1 cellular context compared by ENCODE assay signal in genomic region chr2:219177594-219178376, GRCh38.
TF ChIP-seq lines count a peak whose summit lies in the region.

Gene RETREG2, plus strand, starts transcription at chr2:219178275. Its CDS starts 78 bp downstream, at chr2:219178353.

TF ChIP-seq in K562, 482 proteins besides CTCF, POLR2A, EP300 and RAD21 (continued from another document and continues in another):
- TF ChIP-seq, protein P1, sequence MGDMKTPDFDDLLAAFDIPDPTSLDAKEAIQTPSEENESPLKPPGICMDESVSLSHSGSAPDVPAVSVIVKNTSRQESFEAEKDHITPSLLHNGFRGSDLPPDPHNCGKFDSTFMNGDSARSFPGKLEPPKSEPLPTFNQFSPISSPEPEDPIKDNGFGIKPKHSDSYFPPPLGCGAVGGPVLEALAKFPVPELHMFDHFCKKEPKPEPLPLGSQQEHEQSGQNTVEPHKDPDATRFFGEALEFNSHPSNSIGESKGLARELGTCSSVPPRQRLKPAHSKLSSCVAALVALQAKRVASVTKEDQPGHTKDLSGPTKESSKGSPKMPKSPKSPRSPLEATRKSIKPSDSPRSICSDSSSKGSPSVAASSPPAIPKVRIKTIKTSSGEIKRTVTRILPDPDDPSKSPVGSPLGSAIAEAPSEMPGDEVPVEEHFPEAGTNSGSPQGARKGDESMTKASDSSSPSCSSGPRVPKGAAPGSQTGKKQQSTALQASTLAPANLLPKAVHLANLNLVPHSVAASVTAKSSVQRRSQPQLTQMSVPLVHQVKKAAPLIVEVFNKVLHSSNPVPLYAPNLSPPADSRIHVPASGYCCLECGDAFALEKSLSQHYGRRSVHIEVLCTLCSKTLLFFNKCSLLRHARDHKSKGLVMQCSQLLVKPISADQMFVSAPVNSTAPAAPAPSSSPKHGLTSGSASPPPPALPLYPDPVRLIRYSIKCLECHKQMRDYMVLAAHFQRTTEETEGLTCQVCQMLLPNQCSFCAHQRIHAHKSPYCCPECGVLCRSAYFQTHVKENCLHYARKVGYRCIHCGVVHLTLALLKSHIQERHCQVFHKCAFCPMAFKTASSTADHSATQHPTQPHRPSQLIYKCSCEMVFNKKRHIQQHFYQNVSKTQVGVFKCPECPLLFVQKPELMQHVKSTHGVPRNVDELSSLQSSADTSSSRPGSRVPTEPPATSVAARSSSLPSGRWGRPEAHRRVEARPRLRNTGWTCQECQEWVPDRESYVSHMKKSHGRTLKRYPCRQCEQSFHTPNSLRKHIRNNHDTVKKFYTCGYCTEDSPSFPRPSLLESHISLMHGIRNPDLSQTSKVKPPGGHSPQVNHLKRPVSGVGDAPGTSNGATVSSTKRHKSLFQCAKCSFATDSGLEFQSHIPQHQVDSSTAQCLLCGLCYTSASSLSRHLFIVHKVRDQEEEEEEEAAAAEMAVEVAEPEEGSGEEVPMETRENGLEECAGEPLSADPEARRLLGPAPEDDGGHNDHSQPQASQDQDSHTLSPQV (IDR thresholded peaks at IDR 0.05): 0 out of 2 replicates have a peak, but pooled peaks have one; percentile 27
- TF ChIP-seq, protein P2, sequence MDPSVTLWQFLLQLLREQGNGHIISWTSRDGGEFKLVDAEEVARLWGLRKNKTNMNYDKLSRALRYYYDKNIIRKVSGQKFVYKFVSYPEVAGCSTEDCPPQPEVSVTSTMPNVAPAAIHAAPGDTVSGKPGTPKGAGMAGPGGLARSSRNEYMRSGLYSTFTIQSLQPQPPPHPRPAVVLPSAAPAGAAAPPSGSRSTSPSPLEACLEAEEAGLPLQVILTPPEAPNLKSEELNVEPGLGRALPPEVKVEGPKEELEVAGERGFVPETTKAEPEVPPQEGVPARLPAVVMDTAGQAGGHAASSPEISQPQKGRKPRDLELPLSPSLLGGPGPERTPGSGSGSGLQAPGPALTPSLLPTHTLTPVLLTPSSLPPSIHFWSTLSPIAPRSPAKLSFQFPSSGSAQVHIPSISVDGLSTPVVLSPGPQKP (CRISPR knock-in tag; IDR thresholded peaks at IDR 0.05): no peak
- no peak for TF ChIP-seq POLR3A (IDR thresholded peaks at IDR 0.05; ENCODE audit: borderline replicate concordance, extremely low read depth, insufficient read depth, insufficient read length)
- TF ChIP-seq NR3C1 (CRISPR knock-in tag; IDR thresholded peaks at IDR 0.05): no peak
- TF ChIP-seq GABPB2 (CRISPR knock-in tag; conservative IDR thresholded peaks at IDR 0.05): no peak
- peak; percentile 40 for TF ChIP-seq FOS (IDR thresholded peaks at IDR 0.05; ENCODE audit: extremely low read depth, insufficient read length)
- TF ChIP-seq, protein P3, sequence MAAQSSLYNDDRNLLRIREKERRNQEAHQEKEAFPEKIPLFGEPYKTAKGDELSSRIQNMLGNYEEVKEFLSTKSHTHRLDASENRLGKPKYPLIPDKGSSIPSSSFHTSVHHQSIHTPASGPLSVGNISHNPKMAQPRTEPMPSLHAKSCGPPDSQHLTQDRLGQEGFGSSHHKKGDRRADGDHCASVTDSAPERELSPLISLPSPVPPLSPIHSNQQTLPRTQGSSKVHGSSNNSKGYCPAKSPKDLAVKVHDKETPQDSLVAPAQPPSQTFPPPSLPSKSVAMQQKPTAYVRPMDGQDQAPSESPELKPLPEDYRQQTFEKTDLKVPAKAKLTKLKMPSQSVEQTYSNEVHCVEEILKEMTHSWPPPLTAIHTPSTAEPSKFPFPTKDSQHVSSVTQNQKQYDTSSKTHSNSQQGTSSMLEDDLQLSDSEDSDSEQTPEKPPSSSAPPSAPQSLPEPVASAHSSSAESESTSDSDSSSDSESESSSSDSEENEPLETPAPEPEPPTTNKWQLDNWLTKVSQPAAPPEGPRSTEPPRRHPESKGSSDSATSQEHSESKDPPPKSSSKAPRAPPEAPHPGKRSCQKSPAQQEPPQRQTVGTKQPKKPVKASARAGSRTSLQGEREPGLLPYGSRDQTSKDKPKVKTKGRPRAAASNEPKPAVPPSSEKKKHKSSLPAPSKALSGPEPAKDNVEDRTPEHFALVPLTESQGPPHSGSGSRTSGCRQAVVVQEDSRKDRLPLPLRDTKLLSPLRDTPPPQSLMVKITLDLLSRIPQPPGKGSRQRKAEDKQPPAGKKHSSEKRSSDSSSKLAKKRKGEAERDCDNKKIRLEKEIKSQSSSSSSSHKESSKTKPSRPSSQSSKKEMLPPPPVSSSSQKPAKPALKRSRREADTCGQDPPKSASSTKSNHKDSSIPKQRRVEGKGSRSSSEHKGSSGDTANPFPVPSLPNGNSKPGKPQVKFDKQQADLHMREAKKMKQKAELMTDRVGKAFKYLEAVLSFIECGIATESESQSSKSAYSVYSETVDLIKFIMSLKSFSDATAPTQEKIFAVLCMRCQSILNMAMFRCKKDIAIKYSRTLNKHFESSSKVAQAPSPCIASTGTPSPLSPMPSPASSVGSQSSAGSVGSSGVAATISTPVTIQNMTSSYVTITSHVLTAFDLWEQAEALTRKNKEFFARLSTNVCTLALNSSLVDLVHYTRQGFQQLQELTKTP (IDR thresholded peaks at IDR 0.05; ENCODE audit: low read depth in 1 of 2, partially characterized antibody in 2 of 2): peak in 1 of 2 experiments; percentile 52
- TF ChIP-seq, protein P4, sequence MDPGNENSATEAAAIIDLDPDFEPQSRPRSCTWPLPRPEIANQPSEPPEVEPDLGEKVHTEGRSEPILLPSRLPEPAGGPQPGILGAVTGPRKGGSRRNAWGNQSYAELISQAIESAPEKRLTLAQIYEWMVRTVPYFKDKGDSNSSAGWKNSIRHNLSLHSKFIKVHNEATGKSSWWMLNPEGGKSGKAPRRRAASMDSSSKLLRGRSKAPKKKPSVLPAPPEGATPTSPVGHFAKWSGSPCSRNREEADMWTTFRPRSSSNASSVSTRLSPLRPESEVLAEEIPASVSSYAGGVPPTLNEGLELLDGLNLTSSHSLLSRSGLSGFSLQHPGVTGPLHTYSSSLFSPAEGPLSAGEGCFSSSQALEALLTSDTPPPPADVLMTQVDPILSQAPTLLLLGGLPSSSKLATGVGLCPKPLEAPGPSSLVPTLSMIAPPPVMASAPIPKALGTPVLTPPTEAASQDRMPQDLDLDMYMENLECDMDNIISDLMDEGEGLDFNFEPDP (CRISPR knock-in tag; IDR thresholded peaks at IDR 0.05): no peak
- TF ChIP-seq ZNF184 (CRISPR knock-in tag; IDR thresholded peaks at IDR 0.05): no peak
- no peak for TF ChIP-seq PCBP1 (IDR thresholded peaks at IDR 0.05; ENCODE audit: low read depth, low read length, poor library complexity, severe bottlenecking)
- no peak for TF ChIP-seq ZNF561 (CRISPR knock-in tag; conservative IDR thresholded peaks at IDR 0.05)
- TF ChIP-seq MEIS2 (IDR thresholded peaks at IDR 0.05; ENCODE audit: partially characterized antibody): peak; percentile 73
- no peak for TF ChIP-seq RBM22 (IDR thresholded peaks at IDR 0.05; ENCODE audit: low read depth, low read length, poor library complexity, severe bottlenecking)
- peak; percentile 65 for TF ChIP-seq POLR2H (tag; IDR thresholded peaks at IDR 0.05; ENCODE audit: low read depth)
- no peak for TF ChIP-seq SOX6 (IDR thresholded peaks at IDR 0.05)
- TF ChIP-seq MLX (CRISPR knock-in tag; conservative IDR thresholded peaks at IDR 0.05): no peak
- TF ChIP-seq TAF15 (IDR thresholded peaks at IDR 0.05; ENCODE audit: low read depth, low read length): no peak
- TF ChIP-seq SMAD4 (CRISPR knock-in tag; conservative IDR thresholded peaks at IDR 0.05): no peak
- TF ChIP-seq, protein P5, sequence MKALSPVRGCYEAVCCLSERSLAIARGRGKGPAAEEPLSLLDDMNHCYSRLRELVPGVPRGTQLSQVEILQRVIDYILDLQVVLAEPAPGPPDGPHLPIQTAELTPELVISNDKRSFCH (CRISPR knock-in tag; IDR thresholded peaks at IDR 0.05): no peak
- TF ChIP-seq, protein P5 (tag; IDR thresholded peaks at IDR 0.05): no peak
- TF ChIP-seq EP400 (IDR thresholded peaks at IDR 0.05): peak; percentile 92
- peak; percentile 78 to 92 for TF ChIP-seq FOXA3 (CRISPR knock-in tag; conservative IDR thresholded peaks at IDR 0.05 in 1 of 2, IDR thresholded peaks at IDR 0.05 in 1 of 2)
- TF ChIP-seq ZNF277 (CRISPR knock-in tag; IDR thresholded peaks at IDR 0.05; ENCODE audit: borderline replicate concordance): no peak
- 0 out of 2 replicates have a peak, but pooled peaks have one; percentile 48 for TF ChIP-seq ZC3H4 (CRISPR knock-in tag; IDR thresholded peaks at IDR 0.05; ENCODE audit: borderline replicate concordance)
- no peak for TF ChIP-seq ZNF785 (CRISPR knock-in tag; IDR thresholded peaks at IDR 0.05)
- no peak for TF ChIP-seq KDM2B (CRISPR knock-in tag; IDR thresholded peaks at IDR 0.05)
- 0 out of 2 replicates have a peak, but pooled peaks have one; percentile 40 for TF ChIP-seq CREB1 (IDR thresholded peaks at IDR 0.05)
- TF ChIP-seq CREB1 (CRISPR knock-in tag; IDR thresholded peaks at IDR 0.05): peak; percentile 22; the same call in 1 of the 2 replicates
- no peak for TF ChIP-seq ZNF764 (CRISPR knock-in tag; IDR thresholded peaks at IDR 0.05; ENCODE audit: low read depth)
- TF ChIP-seq SFPQ (IDR thresholded peaks at IDR 0.05; ENCODE audit: low read depth, low read length): no peak
- no peak for TF ChIP-seq JUNB (CRISPR knock-in tag; conservative IDR thresholded peaks at IDR 0.05)
- TF ChIP-seq, protein P6, sequence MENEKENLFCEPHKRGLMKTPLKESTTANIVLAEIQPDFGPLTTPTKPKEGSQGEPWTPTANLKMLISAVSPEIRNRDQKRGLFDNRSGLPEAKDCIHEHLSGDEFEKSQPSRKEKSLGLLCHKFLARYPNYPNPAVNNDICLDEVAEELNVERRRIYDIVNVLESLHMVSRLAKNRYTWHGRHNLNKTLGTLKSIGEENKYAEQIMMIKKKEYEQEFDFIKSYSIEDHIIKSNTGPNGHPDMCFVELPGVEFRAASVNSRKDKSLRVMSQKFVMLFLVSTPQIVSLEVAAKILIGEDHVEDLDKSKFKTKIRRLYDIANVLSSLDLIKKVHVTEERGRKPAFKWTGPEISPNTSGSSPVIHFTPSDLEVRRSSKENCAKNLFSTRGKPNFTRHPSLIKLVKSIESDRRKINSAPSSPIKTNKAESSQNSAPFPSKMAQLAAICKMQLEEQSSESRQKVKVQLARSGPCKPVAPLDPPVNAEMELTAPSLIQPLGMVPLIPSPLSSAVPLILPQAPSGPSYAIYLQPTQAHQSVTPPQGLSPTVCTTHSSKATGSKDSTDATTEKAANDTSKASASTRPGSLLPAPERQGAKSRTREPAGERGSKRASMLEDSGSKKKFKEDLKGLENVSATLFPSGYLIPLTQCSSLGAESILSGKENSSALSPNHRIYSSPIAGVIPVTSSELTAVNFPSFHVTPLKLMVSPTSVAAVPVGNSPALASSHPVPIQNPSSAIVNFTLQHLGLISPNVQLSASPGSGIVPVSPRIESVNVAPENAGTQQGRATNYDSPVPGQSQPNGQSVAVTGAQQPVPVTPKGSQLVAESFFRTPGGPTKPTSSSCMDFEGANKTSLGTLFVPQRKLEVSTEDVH (IDR thresholded peaks at IDR 0.05; ENCODE audit: low read depth, partially characterized antibody): no peak
- TF ChIP-seq ZNF24 (IDR thresholded peaks at IDR 0.05): no peak; the same call in 1 of the 2 replicates
- no peak for TF ChIP-seq SMARCA5 (IDR thresholded peaks at IDR 0.05)
